8 cellular contexts compared by ENCODE assay signal in the genomic region with DNA sequence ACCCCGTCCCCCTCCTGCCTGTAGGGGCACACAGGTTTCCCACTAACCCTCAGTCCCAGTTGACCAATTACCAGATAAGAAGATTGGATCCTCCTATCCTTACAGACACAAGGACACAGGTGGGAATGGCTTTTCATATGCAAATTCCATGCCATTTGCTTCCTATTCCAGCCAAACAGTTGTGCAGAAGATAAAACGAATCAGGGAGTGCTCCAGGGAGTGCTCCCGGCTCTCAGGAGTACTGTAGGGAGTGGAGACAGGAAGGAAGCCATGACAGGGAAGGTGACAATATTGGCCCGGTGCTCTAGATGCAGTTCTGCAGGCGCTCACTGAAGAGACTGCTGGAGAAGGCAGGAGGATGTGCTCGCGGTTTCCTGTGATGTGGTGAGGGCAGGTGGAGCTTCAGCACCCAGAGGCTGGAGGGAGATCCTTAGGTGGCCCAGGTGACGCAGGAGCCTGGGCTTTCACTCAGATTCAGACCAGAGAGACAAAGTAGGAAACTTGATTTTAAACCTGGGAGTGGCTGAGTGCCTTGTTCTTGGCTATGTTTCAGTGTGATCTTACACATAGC.
DNase-seq lines count a peak whose midpoint lies in the region; ATAC-seq and TF ChIP-seq lines count a peak whose summit lies in the region.

No MANE protein-coding gene starts in this region.

- H3K4me3 ChIP-seq in mucosa of descending colon (no peak overlapping the region), thyroid gland (replicated peaks in 1 of 3) (no peak overlapping the region)

- DNase-seq in NCI-H748 (lab: John Stamatoyannopoulos, UW; ENCODE audit: unreplicated experiment) (peak; percentile 10), NCI-H748 treated with DMSO at 0.1 percent for 48 hours (lab: John Stamatoyannopoulos, UW) (no peak), mucosa of descending colon (peak; percentile 46 to 76 (median 56)), thyroid gland (peak in 1 of 2 donors; percentile 21), COLO829 (ENCODE audit: low spot score) (no peak), occipital lobe (lab: John Stamatoyannopoulos, UW) (no peak), NCI-H1436 (lab: John Stamatoyannopoulos, UW) (no peak)
- peak; percentile 74 for DNase-seq in activated T-cell treated with anti-CD3 and anti-CD28 coated beads, Interleukin-2, amount 50 U/mL, for 1 hour

- H3K27ac ChIP-seq in thyroid gland, result peak overlapping the region in 2 of 3 donors; percentile 39 to 63

- no peak for TF ChIP-seq POLR2A in thyroid gland (IDR thresholded peaks at IDR 0.05)

- intact Hi-C loops in mucosa of descending colon (cut with DNase I, micrococcal nuclease) (no loop called here), thyroid gland (cut with DNase I) (no loop called here)

- 72 to 77% methylated on average over 8 of the region's 8 CpGs for WGBS in thyroid gland, 2 donors

- no peaks in the 10 kb centered on the region for H3K36me3 ChIP-seq in mucosa of descending colon (ENCODE audit: low read depth)
- no peaks in the 10 kb centered on the region for H3K36me3 ChIP-seq in thyroid gland

- H3K4me1 ChIP-seq in mucosa of descending colon (ENCODE audit: low read depth), result no peaks in the 10 kb centered on the region
- peaks cover 0 to 28% of the 10 kb centered on the region in 2 donors for H3K4me1 ChIP-seq in thyroid gland

- H3K9me3 ChIP-seq in mucosa of descending colon (no peaks in the 10 kb centered on the region), thyroid gland (no peaks in the 10 kb centered on the region)

- no peaks in the 10 kb centered on the region for H3K27me3 ChIP-seq in thyroid gland

- ATAC-seq in mucosa of descending colon, result peak; percentile 78

- no peak for TF ChIP-seq CTCF in mucosa of descending colon (IDR thresholded peaks at IDR 0.05)
- TF ChIP-seq CTCF in thyroid gland (IDR thresholded peaks at IDR 0.05), result no peak

Comparison
In these comparisons a context has a peak if more than half of its experiments do, and no peak if none do; other contexts are left out.
1. DNase-seq: peak in NCI-H748 (single experiment), activated T-cell treated with anti-CD3 and anti-CD28 coated beads, Interleukin-2, amount 50 U/mL, for 1 hour (single experiment) and mucosa of descending colon (3 of 3); none in NCI-H748 treated with DMSO at 0.1 percent for 48 hours (single experiment), COLO829 (single experiment), occipital lobe (single experiment) and NCI-H1436 (single experiment).